In genomic region chr11:60265373-60266214, GRCh38 we compare ENCODE assay signal across 1 cellular context.
TF ChIP-seq lines count a peak whose summit lies in the region.

No MANE protein-coding gene starts in this region.

TF ChIP-seq in K562, 482 proteins besides CTCF, POLR2A, EP300 and RAD21 (continued from another document):
- TF ChIP-seq CTCFL (IDR thresholded peaks at IDR 0.05; ENCODE audit: borderline replicate concordance, insufficient read depth, low read depth, low read length, poor library complexity, severe bottlenecking) (no peak), MYC (IDR thresholded peaks at IDR 0.05; ENCODE audit: low read depth, low read length) (no peak), MYC (CRISPR knock-in tag; IDR thresholded peaks at IDR 0.05; ENCODE audit: borderline replicate concordance, low read depth) (no peak), ZZZ3 (IDR thresholded peaks at IDR 0.05) (no peak), IRF2 (CRISPR knock-in tag; IDR thresholded peaks at IDR 0.05) (no peak), ARID3A (IDR thresholded peaks at IDR 0.05; ENCODE audit: borderline replicate concordance, low read depth, low read length) (0 out of 2 replicates have a peak, but pooled peaks have one; percentile 57), ZNF507 (tag; conservative IDR thresholded peaks at IDR 0.05) (no peak), RFX1 (IDR thresholded peaks at IDR 0.05) (no peak), SNIP1 (IDR thresholded peaks at IDR 0.05; ENCODE audit: low read depth) (no peak), SMC3 (conservative IDR thresholded peaks at IDR 0.05; ENCODE audit: insufficient read depth, low read depth, low read length) (peak; percentile 41; the same call in 1 of the 2 replicates), ZNF395 (CRISPR knock-in tag; IDR thresholded peaks at IDR 0.05) (no peak), KLF13 (tag; IDR thresholded peaks at IDR 0.05; ENCODE audit: borderline replicate concordance, low read depth) (no peak)
